In genomic region chr9:114484854-114485443, GRCh38 we compare ENCODE assay signal across 8 cellular contexts. TPM values are rescaled to one million over a fixed set of nuclear protein-coding genes. Genes with fewer than 3 reads are reported as not detected.
DNase-seq lines count a peak whose midpoint lies in the region; TF ChIP-seq lines count a peak whose summit lies in the region.

No MANE protein-coding gene starts in this region.

- H3K27ac ChIP-seq in CD4-positive, alpha-beta memory T cell (ENCODE audit: low read depth, low read length): no peak overlapping the region
- no peak overlapping the region for H3K27ac ChIP-seq in GM23248
- no peak overlapping the region for H3K27ac ChIP-seq in PC-9
- H3K27ac ChIP-seq in tibial artery: no peak overlapping the region

- no peaks in the 10 kb centered on the region for H3K27me3 ChIP-seq in CD4-positive, alpha-beta memory T cell (ENCODE audit: insufficient read depth, low read length)
- H3K27me3 ChIP-seq in GM23248 (replicated peaks; ENCODE audit: insufficient read depth): no peaks in the 10 kb centered on the region
- no peaks in the 10 kb centered on the region for H3K27me3 ChIP-seq in PC-9 (ENCODE audit: insufficient read depth, low read depth)
- H3K27me3 ChIP-seq in tibial artery: peaks cover 0 to 17% of the 10 kb centered on the region in 2 donors

- H3F3A ChIP-seq in GM23248 (ENCODE audit: insufficient read depth): no peaks in the 10 kb centered on the region
- H3F3A ChIP-seq in PC-9 (ENCODE audit: insufficient read depth, low read depth): peaks cover 31% of the 10 kb centered on the region; the same call in 1 of the 2 replicates

- no peak for TF ChIP-seq CTCF in PC-9 (conservative IDR thresholded peaks at IDR 0.05)
- no peak for TF ChIP-seq CTCF in tibial artery (IDR thresholded peaks at IDR 0.05)

- intact Hi-C loops in CD4-positive, alpha-beta memory T cell (cut with micrococcal nuclease): no loop called here
- intact Hi-C loops in PC-9 (cut with micrococcal nuclease; ENCODE audit: unreplicated experiment): loop anchor here (5.0 to 10.0 kb wide), 4 partner anchors 38 to 420 kb away; no protein-coding TSS in a partner anchor
- intact Hi-C loops in tibial artery (cut with DNase I; ENCODE audit: low total_unique reads): no loop called here

- H3K4me2 ChIP-seq in GM23248 (ENCODE audit: unreplicated experiment) (no peak overlapping the region), PC-9 (peak overlapping the region; percentile 62)

- H3K9me3 Mint-ChIP-seq in CD4-positive, alpha-beta memory T cell: no peaks in the 10 kb centered on the region

- POLR2A ChIA-PET in CD4-positive, alpha-beta memory T cell (lab: Charles Lee; ENCODE audit: partially characterized antibody): interaction anchor here (0.5 to 2.3 kb wide), 5 partner anchors 20 to 169 kb away, joined by 3 to 15 read pairs (median 6); partner anchors contain the start of genes ATP6V1G1 and WHRN
- POLR2A ChIA-PET in PC-9 (lab: Charles Lee; ENCODE audit: unreplicated experiment): interaction anchor here (0.6 kb wide), 1 partner anchor 18 kb away, joined by 6 read pairs; no protein-coding TSS in a partner anchor

- H3K36me3 ChIP-seq in CD4-positive, alpha-beta memory T cell (ENCODE audit: insufficient read depth, low read length): no peaks in the 10 kb centered on the region
- H3K36me3 ChIP-seq in GM23248 (ENCODE audit: low read depth) (no peaks in the 10 kb centered on the region), PC-9 (ENCODE audit: low read depth) (no peaks in the 10 kb centered on the region), tibial artery (no peaks in the 10 kb centered on the region)

- no peaks in the 10 kb centered on the region for H4K20me1 ChIP-seq in GM23248 (ENCODE audit: insufficient read depth)
- H4K20me1 ChIP-seq in PC-9 (ENCODE audit: insufficient read depth): no peaks in the 10 kb centered on the region

- H2AFZ ChIP-seq in GM23248 (no peak overlapping the region), PC-9 (no peak overlapping the region)

- H3K27ac Mint-ChIP-seq in CD4-positive, alpha-beta memory T cell: peak overlapping the region; percentile 3 to 91 (median 37)

- H3K79me2 ChIP-seq in GM23248 (ENCODE audit: insufficient read depth) (no peaks in the 10 kb centered on the region), PC-9 (ENCODE audit: low read depth) (no peaks in the 10 kb centered on the region)

- no TSS peak for BruUV-seq in PC-9 (replicated peaks; lab: Mats Ljungman, UMichigan)

- H3K4me1 ChIP-seq in CD4-positive, alpha-beta memory T cell (ENCODE audit: insufficient read depth, low read length): peaks cover 14% of the 10 kb centered on the region
- H3K4me1 ChIP-seq in GM23248 (ENCODE audit: insufficient read depth): peaks cover 7% of the 10 kb centered on the region; the same call in 1 of the 2 replicates
- peaks cover 37% of the 10 kb centered on the region for H3K4me1 ChIP-seq in PC-9 (replicated peaks; ENCODE audit: insufficient read depth)
- no peaks in the 10 kb centered on the region for H3K4me1 ChIP-seq in tibial artery

- no peaks in the 10 kb centered on the region for H3K27me3 Mint-ChIP-seq in CD4-positive, alpha-beta memory T cell

- no peak overlapping the region for H3K4me3 ChIP-seq in CD4-positive, alpha-beta memory T cell (ENCODE audit: low read length in 2 of 2)
- H3K4me3 ChIP-seq in GM23248 (no peak overlapping the region), PC-9 (no peak overlapping the region), tibial artery (no peak overlapping the region)

- DNase-seq in CD4-positive, alpha-beta memory T cell: peak in 3 of 5 donors; percentile 27 to 74 (median 32)
- peak; percentile 88 for DNase-seq in GM23248
- peak; percentile 60 to 90 for DNase-seq in PC-9
- peak; percentile 24 for DNase-seq in activated gamma-delta T cell treated with anti-CD3 and anti-CD28 coated beads, Interleukin-2, amount 50 U/mL, for 16 hours (ENCODE audit: low read depth)
- peak; percentile 64 for DNase-seq in stimulated activated CD4-positive, alpha-beta T cell treated with anti-CD3 and anti-CD28 coated beads, Interleukin-15, amount 100 ng/mL, for 24 hours
- no peak for DNase-seq in globus pallidus (ENCODE audit: low spot score)
- DNase-seq in NCI-H510A treated with DMSO at 0.1 percent for 48 hours (lab: John Stamatoyannopoulos, UW): no peak
- no peak for DNase-seq in tibial artery

- H3K9ac ChIP-seq in GM23248: no peak overlapping the region

- peak overlapping the region in 5 of 8 donors; percentile 4 to 58 (median 8) for H3K4me3 Mint-ChIP-seq in CD4-positive, alpha-beta memory T cell

- H3K4me1 Mint-ChIP-seq in CD4-positive, alpha-beta memory T cell: peaks cover 13 to 47% (median 20%) of the 10 kb centered on the region in 4 donors

- CTCF ChIA-PET in CD4-positive, alpha-beta memory T cell (lab: Charles Lee; ENCODE audit: partially characterized antibody): interaction anchor here (0.7 to 7.4 kb wide), 8 partner anchors 11 to 169 kb away, joined by 3 to 142 read pairs (median 11); no protein-coding TSS in a partner anchor
- CTCF ChIA-PET in PC-9 (lab: Charles Lee): interaction anchor here (1.6 kb wide), 1 partner anchor 169 kb away, joined by 7 read pairs; no protein-coding TSS in a partner anchor

- no peaks in the 10 kb centered on the region for H3K9me3 ChIP-seq in CD4-positive, alpha-beta memory T cell (ENCODE audit: control insufficient read depth in 1 of 2, low read length in 2 of 2)
- H3K9me3 ChIP-seq in GM23248 (ENCODE audit: low read depth): no peaks in the 10 kb centered on the region
- H3K9me3 ChIP-seq in PC-9 (ENCODE audit: insufficient read depth, low read depth): no peaks in the 10 kb centered on the region
- no peaks in the 10 kb centered on the region for H3K9me3 ChIP-seq in tibial artery

- no peaks in the 10 kb centered on the region for H3K9me2 ChIP-seq in GM23248 (ENCODE audit: insufficient read depth)
- H3K9me2 ChIP-seq in PC-9 (ENCODE audit: insufficient read depth): no peaks in the 10 kb centered on the region

- no peaks in the 10 kb centered on the region for H3K36me3 Mint-ChIP-seq in CD4-positive, alpha-beta memory T cell

- in situ Hi-C loops in GM23248 (cut with MboI): no loop called here

- WGBS in GM23248 (ENCODE audit: low coverage in 1 of 2, low lambda C conversion rate in 2 of 2, missing lambda C conversion rate in 2 of 2), 2 experiments: 62 to 69% methylated on average over 8 of the region's 8 CpGs

RNA-seq across cellular contexts. Expression of gene WHRN, which starts 20.3 kb away (rescaled TPM):
- 10 to 100 TPM in 1 of 2 experiments, 1 to 10 TPM in 1; 8.4 to 10.1 TPM for total RNA-seq in CD4-positive, alpha-beta memory T cell
- polyA plus RNA-seq in CD4-positive, alpha-beta memory T cell: 1 to 10 TPM in 1 of 2 donors, under 1 TPM in 1; 0.24 to 1.5 TPM
- total RNA-seq in GM23248 (2014; rRNA removed; shearing (Covaris generic)): 0.76 and 1.1 TPM in 2 replicates
- 1.5 and 1.8 TPM in 2 replicates for polyA plus RNA-seq in GM23248 (2016; fragmentation: Nextera tagmentation; extraction: Ambion mirVana)
- 19.8 and 21.9 TPM in 2 replicates for total RNA-seq in PC-9 (2021)

Comparison
In these comparisons a context has a peak if more than half of its experiments do, and no peak if none do; other contexts are left out.
1. DNase-seq: peak in CD4-positive, alpha-beta memory T cell (3 of 5), GM23248 (single experiment), PC-9 (2 of 2), activated gamma-delta T cell treated with anti-CD3 and anti-CD28 coated beads, Interleukin-2, amount 50 U/mL, for 16 hours (single experiment) and stimulated activated CD4-positive, alpha-beta T cell treated with anti-CD3 and anti-CD28 coated beads, Interleukin-15, amount 100 ng/mL, for 24 hours (single experiment); none in globus pallidus (single experiment), NCI-H510A treated with DMSO at 0.1 percent for 48 hours (single experiment) and tibial artery (0 of 2).